Comparison of ENCODE assay signal across 15 cellular contexts in the genomic region with DNA sequence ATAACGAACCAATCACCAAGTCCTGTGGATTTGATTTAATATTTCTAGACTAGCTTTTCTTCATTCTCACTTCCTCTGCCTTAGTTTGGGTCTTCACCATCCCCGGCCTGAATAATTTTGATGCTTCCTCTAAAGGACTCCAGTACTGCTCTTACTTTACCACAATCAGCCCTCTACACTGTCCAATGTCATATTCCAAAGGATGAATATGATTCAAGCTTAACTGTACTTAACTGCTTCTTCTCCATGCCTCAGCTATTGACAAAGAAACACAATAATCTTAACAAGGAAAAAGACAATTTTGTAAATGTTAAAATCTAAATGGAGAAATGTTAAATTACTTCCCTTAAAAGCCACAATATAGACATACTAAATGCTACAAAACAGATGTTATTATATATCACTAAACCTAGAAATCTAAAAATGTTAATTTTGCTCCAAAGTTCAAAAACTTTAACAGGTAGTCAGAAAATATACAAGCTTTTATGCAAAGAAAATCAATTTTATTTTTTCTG.
DNase-seq lines count a peak whose midpoint lies in the region; ATAC-seq and TF ChIP-seq lines count a peak whose summit lies in the region.
"Had no signal": no experiment of that assay in that cellular context is flagged by ENCODE, and none has a peak within 500 bp of the region (broad histone marks: within the 10 kb centered on the region; RNA-seq: fewer than 3 reads in every experiment).

No MANE protein-coding gene starts in this region.

- H3K9ac ChIP-seq in OCI-LY3 (ENCODE audit: low read length), result peak overlapping the region; percentile 65

- H3K36me3 ChIP-seq in OCI-LY3 (replicated peaks; ENCODE audit: low read depth, low read length), result peaks cover 6% of the 10 kb centered on the region

- peak overlapping the region; percentile 90 for H3K4me2 ChIP-seq in OCI-LY3 (ENCODE audit: low read length)

- H3K27ac ChIP-seq in OCI-LY3 (ENCODE audit: low read length), result peak overlapping the region; percentile 95
- H3K27ac ChIP-seq: C4-2B had no signal

- peak; percentile 43 for ATAC-seq in GM18909 (IDR thresholded peaks at IDR 0.05; ENCODE audit: poor library complexity, unreplicated experiment)
- peak; percentile 33 for ATAC-seq in HG02798 (IDR thresholded peaks at IDR 0.05; ENCODE audit: poor library complexity, unreplicated experiment)
- ATAC-seq: activated CD4-positive, CD25-positive, alpha-beta regulatory T cell treated with anti-CD3 and anti-CD28 coated beads, Interleukin-2, amount 50 U/mL, for 24 hours; stimulated activated naive CD8-positive, alpha-beta T cell treated with anti-CD3 and anti-CD28 coated beads, Interleukin-15, amount 100 ng/mL, for 72 hours had no signal

- no peaks in the 10 kb centered on the region for H4K20me1 ChIP-seq in OCI-LY3 (ENCODE audit: insufficient read depth, low read length)

- H3K27me3 ChIP-seq in OCI-LY3 (ENCODE audit: low read depth, low read length), result no peaks in the 10 kb centered on the region

- DNase-seq in SIG-M5 (lab: John Stamatoyannopoulos, UW) (no peak), RKO (ENCODE audit: low spot score) (no peak), SKM-1 (lab: John Stamatoyannopoulos, UW; ENCODE audit: unreplicated experiment) (no peak), HuH-7 (ENCODE audit: low spot score) (no peak)
- DNase-seq: HCEC 1CT; left colon; NCI-H748 treated with DMSO at 0.1 percent for 48 hours; posterior cingulate gyrus; RPMI8226; stimulated activated naive CD8-positive, alpha-beta T cell treated with anti-CD3 and anti-CD28 coated beads, Interleukin-15, amount 100 ng/mL, for 72 hours had no signal

- peak overlapping the region; percentile 66 for H3K4me3 ChIP-seq in OCI-LY3 (ENCODE audit: low read length)

- H3K79me2 ChIP-seq in OCI-LY3 (ENCODE audit: low read length), result no peaks in the 10 kb centered on the region; the same call in 1 of the 2 replicates

- peaks cover 57% of the 10 kb centered on the region for H3K4me1 ChIP-seq in OCI-LY3 (ENCODE audit: low read length)

- no peak for TF ChIP-seq CTCF in OCI-LY3 (IDR thresholded peaks at IDR 0.05; ENCODE audit: low read depth, low read length)

- H3K9me3 ChIP-seq in OCI-LY3 (ENCODE audit: insufficient read depth, low read length), result no peaks in the 10 kb centered on the region

- no peak overlapping the region for H2AFZ ChIP-seq in OCI-LY3 (ENCODE audit: low read depth, low read length)
